ENCODE assay signal across 1 cellular context in the genomic region with DNA sequence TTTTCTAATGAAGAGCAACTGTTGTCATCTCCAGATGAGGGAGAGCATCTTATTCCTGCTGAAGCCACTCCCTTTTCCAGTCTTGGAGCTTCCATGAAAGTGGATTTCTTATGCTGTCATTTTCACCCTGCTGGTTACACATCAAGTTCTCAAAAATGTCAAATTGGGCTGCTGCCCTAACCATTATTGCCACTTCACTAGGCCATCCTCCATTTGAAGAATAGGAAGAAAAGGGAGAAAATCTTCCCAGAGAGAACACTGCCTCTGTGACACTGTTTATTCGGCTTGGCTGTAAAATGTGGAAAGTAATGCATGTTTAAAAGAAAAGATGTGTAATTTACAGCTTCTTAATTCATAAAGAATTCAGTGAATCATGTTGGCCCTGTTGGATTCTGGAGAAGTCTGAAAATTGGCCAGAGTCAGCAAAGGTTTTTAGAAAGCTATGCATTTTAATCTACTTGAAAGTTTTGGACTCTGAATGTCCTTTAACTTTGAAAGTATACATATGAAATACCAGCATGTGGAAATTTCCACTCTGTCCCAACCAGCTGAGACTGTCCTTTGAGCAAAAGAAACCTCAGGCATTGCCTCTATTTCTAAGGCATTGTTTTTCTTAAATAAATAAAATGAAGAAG.
TF ChIP-seq lines count a peak whose summit lies in the region.

No MANE protein-coding gene starts in this region.

TF ChIP-seq in WTC11, 78 proteins besides CTCF, POLR2A, EP300 and RAD21:
- TF ChIP-seq NFE2L1 (CRISPR knock-in tag; IDR thresholded peaks at IDR 0.05) = no peak
- no peak for TF ChIP-seq NR3C1 (CRISPR knock-in tag; conservative IDR thresholded peaks at IDR 0.05; ENCODE audit: low read depth)
- no peak for TF ChIP-seq TEAD1 (CRISPR knock-in tag; IDR thresholded peaks at IDR 0.05)
- no peak for TF ChIP-seq SP1 (CRISPR knock-in tag; conservative IDR thresholded peaks at IDR 0.05)
- no peak for TF ChIP-seq ELF4 (CRISPR knock-in tag; IDR thresholded peaks at IDR 0.05; ENCODE audit: low read depth)
- no peak for TF ChIP-seq CBFB (CRISPR knock-in tag; IDR thresholded peaks at IDR 0.05; ENCODE audit: low read depth)
- TF ChIP-seq ETV6 (CRISPR knock-in tag; IDR thresholded peaks at IDR 0.05) = no peak
- TF ChIP-seq, protein P1, sequence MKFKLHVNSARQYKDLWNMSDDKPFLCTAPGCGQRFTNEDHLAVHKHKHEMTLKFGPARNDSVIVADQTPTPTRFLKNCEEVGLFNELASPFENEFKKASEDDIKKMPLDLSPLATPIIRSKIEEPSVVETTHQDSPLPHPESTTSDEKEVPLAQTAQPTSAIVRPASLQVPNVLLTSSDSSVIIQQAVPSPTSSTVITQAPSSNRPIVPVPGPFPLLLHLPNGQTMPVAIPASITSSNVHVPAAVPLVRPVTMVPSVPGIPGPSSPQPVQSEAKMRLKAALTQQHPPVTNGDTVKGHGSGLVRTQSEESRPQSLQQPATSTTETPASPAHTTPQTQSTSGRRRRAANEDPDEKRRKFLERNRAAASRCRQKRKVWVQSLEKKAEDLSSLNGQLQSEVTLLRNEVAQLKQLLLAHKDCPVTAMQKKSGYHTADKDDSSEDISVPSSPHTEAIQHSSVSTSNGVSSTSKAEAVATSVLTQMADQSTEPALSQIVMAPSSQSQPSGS (CRISPR knock-in tag; IDR thresholded peaks at IDR 0.05; ENCODE audit: borderline replicate concordance, low read depth) = no peak
- no peak for TF ChIP-seq SMAD4 (CRISPR knock-in tag; IDR thresholded peaks at IDR 0.05)
